33 cellular contexts compared by ENCODE assay signal in the genomic region with DNA sequence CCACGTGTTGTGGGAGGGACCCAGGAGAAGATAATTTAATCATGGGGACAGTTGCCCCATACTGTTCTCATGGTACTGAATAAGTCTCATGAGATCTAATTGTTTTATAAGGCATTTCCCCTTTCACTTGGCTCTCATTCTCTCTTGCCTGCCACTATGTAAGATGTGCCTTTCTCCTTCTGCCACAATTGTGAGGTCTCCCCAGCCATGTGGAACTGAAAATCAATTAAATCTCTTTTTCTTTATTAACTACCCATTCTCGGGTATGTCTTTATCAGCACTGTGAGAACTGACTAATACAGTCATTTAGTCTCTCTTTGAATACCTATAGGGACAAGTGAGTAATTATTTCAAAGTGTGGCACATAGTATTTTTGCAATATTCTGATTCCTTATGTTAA.
"Had no signal": no experiment of that assay in that cellular context is flagged by ENCODE, and none has a peak within 500 bp of the region (broad histone marks: within the 10 kb centered on the region; RNA-seq: fewer than 3 reads in every experiment).

No MANE protein-coding gene starts in this region.

- H3K4me1 ChIP-seq: adrenal gland, ascending aorta, body of pancreas, breast epithelium had no signal

- H3K27ac ChIP-seq: adrenal gland, ascending aorta, body of pancreas, brain microvascular endothelial cell, breast epithelium, cardiac muscle cell had no signal

- FAIRE-seq: astrocyte, bronchial epithelial cell had no signal

- H3K36me3 ChIP-seq: adrenal gland, ascending aorta, brain microvascular endothelial cell, breast epithelium, cardiac muscle cell had no signal

- H3K27me3 ChIP-seq: adrenal gland, ascending aorta, body of pancreas, brain microvascular endothelial cell, breast epithelium, cardiac muscle cell had no signal

- H3K9me3 ChIP-seq: adrenal gland, ascending aorta, body of pancreas, breast epithelium had no signal

- H3K4me3 ChIP-seq: adrenal gland, ascending aorta, body of pancreas, breast epithelium, cardiac muscle cell had no signal

- DNase-seq: activated effector memory CD4-positive, alpha-beta T cell treated with anti-CD3 and anti-CD28 coated beads, Interleukin-2, amount 50 U/mL, for 16 hours; activated effector memory CD4-positive, alpha-beta T cell treated with Interleukin-2 at 50 U/mL for 16 hours; activated gamma-delta T cell; activated gamma-delta T cell treated with Interleukin-2 at 50 U/mL for 16 hours; activated naive CD4-positive, alpha-beta T cell; activated naive CD4-positive, alpha-beta T cell treated with anti-CD3 and anti-CD28 coated beads for 36 hours; activated naive CD4-positive, alpha-beta T cell treated with anti-CD3 and anti-CD28 coated beads, Interleukin-2, amount 10 ng/mL, durations not matched to agents 7 days and 5 days; activated naive CD4-positive, alpha-beta T cell treated with anti-CD3 and anti-CD28 coated beads, Interleukin-2, amount 50 U/mL, for 16 hours; activated naive CD4-positive, alpha-beta T cell treated with Interleukin-2 at 50 U/mL for 16 hours; activated naive CD8-positive, alpha-beta T cell treated with anti-CD3 and anti-CD28 coated beads for 36 hours; activated naive CD8-positive, alpha-beta T cell treated with anti-CD3 and anti-CD28 coated beads, Interleukin-2, amount 10 ng/mL, durations not matched to agents 7 days and 5 days; activated naive CD8-positive, alpha-beta T cell treated with anti-CD3 and anti-CD28 coated beads, Interleukin-2, amount 50 U/mL, for 24 hours; activated T-cell treated with anti-CD3 and anti-CD28 coated beads, Interleukin-2, amount 50 U/mL, for 24 hours; activated T-cell treated with anti-CD3 and anti-CD28 coated beads, Interleukin-2, amount 50 U/mL, for 4 hours; activated T-cell treated with anti-CD3 and anti-CD28 coated beads, Interleukin-2, amount 50 U/mL, for 48 hours; activated T-cell treated with anti-CD3 and anti-CD28 coated beads, Interleukin-2, amount 50 U/mL, for 72 hours; adrenal gland; amniotic stem cell; amygdala; anterior cingulate cortex; aorta; body of pancreas; brain microvascular endothelial cell; caudate nucleus; central memory CD4-positive, alpha-beta T cell; cerebellar nuclear complex had no signal

- ATAC-seq: activated naive CD4-positive, alpha-beta T cell treated with anti-CD3 and anti-CD28 coated beads, Interleukin-2, amount 50 U/mL, for 72 hours; activated naive CD8-positive, alpha-beta T cell treated with anti-CD3 and anti-CD28 coated beads, Interleukin-2, amount 50 U/mL, for 24 hours; activated T-cell treated with anti-CD3 and anti-CD28 coated beads, Interleukin-2, amount 50 U/mL, for 4 hours; activated T-cell treated with anti-CD3 and anti-CD28 coated beads, Interleukin-2, amount 50 U/mL, for 72 hours; activated T-helper 17 cell treated with anti-CD3 and anti-CD28 coated beads, Interleukin-2, amount 50 U/mL, for 72 hours; body of pancreas had no signal
